Comparison of ENCODE assay signal across 11 cellular contexts in the genomic region with DNA sequence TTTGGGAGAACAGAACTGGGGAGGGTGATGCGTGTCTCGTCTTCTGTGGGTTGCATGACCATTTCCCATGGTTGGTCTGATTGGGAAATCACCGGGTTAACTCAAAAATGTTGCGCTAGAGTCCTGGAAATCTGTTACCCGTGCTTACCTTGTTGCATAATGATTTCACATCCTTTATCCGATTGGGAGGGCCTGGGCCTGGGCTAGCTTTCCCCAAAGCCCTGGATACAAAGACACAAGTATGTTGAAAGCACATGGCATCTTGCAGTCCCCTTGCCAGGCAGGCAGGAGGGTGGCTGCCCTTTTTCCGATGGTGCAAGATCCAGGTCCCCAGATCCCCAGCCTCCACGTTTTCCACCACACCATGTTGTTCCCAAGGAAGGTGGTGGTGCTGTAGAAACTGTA. TPM values are rescaled to one million over a fixed set of nuclear protein-coding genes. Genes with fewer than 3 reads are reported as not detected.
DNase-seq lines count a peak whose midpoint lies in the region; ATAC-seq and TF ChIP-seq lines count a peak whose summit lies in the region.
"Had no signal": no experiment of that assay in that cellular context is flagged by ENCODE, and none has a peak within 500 bp of the region (broad histone marks: within the 10 kb centered on the region; RNA-seq: fewer than 3 reads in every experiment).

No MANE protein-coding gene starts in this region.

- no peaks in the 10 kb centered on the region for H3K9me3 ChIP-seq in suprapubic skin

- no peak for TF ChIP-seq EP300 in suprapubic skin (IDR thresholded peaks at IDR 0.05)

- no peak for TF ChIP-seq POLR2A in suprapubic skin (IDR thresholded peaks at IDR 0.05)

- peaks cover 24% of the 10 kb centered on the region for H3K4me1 ChIP-seq in suprapubic skin

- peaks cover 34% of the 10 kb centered on the region for H3K36me3 Mint-ChIP-seq in activated CD8-positive, alpha-beta memory T cell treated with anti-CD3 and anti-CD28 coated beads, Interleukin-2, amount 10 ng/mL, durations not matched to agents 7 days and 5 days
- peaks cover 3% of the 10 kb centered on the region; the same call in 1 of the 2 replicates for H3K36me3 Mint-ChIP-seq in WTC11

- H3K27ac Mint-ChIP-seq in activated CD8-positive, alpha-beta memory T cell treated with anti-CD3 and anti-CD28 coated beads, Interleukin-2, amount 10 ng/mL, durations not matched to agents 7 days and 5 days = peak overlapping the region; percentile 87
- H3K27ac Mint-ChIP-seq in WTC11 = no peak overlapping the region
- H3K27ac Mint-ChIP-seq: H9 had no signal

- peaks cover 16% of the 10 kb centered on the region for H3K27me3 Mint-ChIP-seq in activated CD8-positive, alpha-beta memory T cell treated with anti-CD3 and anti-CD28 coated beads, Interleukin-2, amount 10 ng/mL, durations not matched to agents 7 days and 5 days
- H3K27me3 Mint-ChIP-seq in WTC11 (ENCODE audit: low read depth) = peaks cover 26% of the 10 kb centered on the region

- H3K27me3 ChIP-seq in layer of hippocampus (ENCODE audit: control insufficient read depth, insufficient read depth, low read length) (peaks cover 17% of the 10 kb centered on the region), suprapubic skin (peaks cover 42% of the 10 kb centered on the region)

- DNase-seq in activated CD8-positive, alpha-beta memory T cell treated with anti-CD3 and anti-CD28 coated beads, Interleukin-2, amount 10 ng/mL, durations not matched to agents 7 days and 5 days = no peak
- DNase-seq in activated CD8-positive, alpha-beta memory T cell treated with anti-CD3 and anti-CD28 coated beads, Interleukin-2, amount 50 U/mL, for 4 hours = no peak
- DNase-seq in WTC11 (ENCODE audit: low spot score) (no peak), suprapubic skin (ENCODE audit: low spot score in 2 of 2) (no peak), EL (no peak)
- no peak for DNase-seq in stimulated activated CD4-positive, alpha-beta T cell treated with anti-CD3 and anti-CD28 coated beads, Interleukin-2, amount 100 ng/mL, for 48 hours
- DNase-seq: H9, left colon, NCI-H2171 had no signal

- POLR2A ChIA-PET in WTC11 (lab: Charles Lee) = no interaction called here

- TF ChIP-seq CTCF in WTC11 (IDR thresholded peaks at IDR 0.05) = no peak
- TF ChIP-seq CTCF in suprapubic skin (IDR thresholded peaks at IDR 0.05) = no peak

- no peak for ATAC-seq in activated CD8-positive, alpha-beta memory T cell treated with anti-CD3 and anti-CD28 coated beads, Interleukin-2, amount 10 ng/mL, durations not matched to agents 7 days and 5 days
- ATAC-seq in WTC11 (no peak), HG02571 (IDR thresholded peaks at IDR 0.05; ENCODE audit: unreplicated experiment) (no peak)

- WGBS in suprapubic skin = 73% methylated on average over 8 of the region's 8 CpGs

- peak overlapping the region; percentile 19 for H3K4me3 ChIP-seq in suprapubic skin

- H3K9me3 Mint-ChIP-seq in activated CD8-positive, alpha-beta memory T cell treated with anti-CD3 and anti-CD28 coated beads, Interleukin-2, amount 10 ng/mL, durations not matched to agents 7 days and 5 days (ENCODE audit: low read depth) = peaks cover 2% of the 10 kb centered on the region
- peaks cover 8% of the 10 kb centered on the region for H3K9me3 Mint-ChIP-seq in WTC11

- H3K27ac ChIP-seq in layer of hippocampus (ENCODE audit: low read depth, low read length) (peak overlapping the region; percentile 21), suprapubic skin (peak overlapping the region; percentile 38)

- CTCF ChIA-PET in activated CD8-positive, alpha-beta memory T cell treated with anti-CD3 and anti-CD28 coated beads, Interleukin-2, amount 10 ng/mL, durations not matched to agents 7 days and 5 days (lab: Charles Lee) = interaction anchor here (1.2 kb wide), 3 partner anchors 9 to 536 kb away, joined by 3 to 4 read pairs (median 3); no protein-coding TSS in a partner anchor
- CTCF ChIA-PET in WTC11 (lab: Charles Lee) = interaction anchor here (0.8 kb wide), 1 partner anchor 15 kb away, joined by 3 read pairs; no protein-coding TSS in a partner anchor

- no peaks in the 10 kb centered on the region for H3K36me3 ChIP-seq in suprapubic skin

- peak overlapping the region; percentile 79 for H3K4me3 Mint-ChIP-seq in activated CD8-positive, alpha-beta memory T cell treated with anti-CD3 and anti-CD28 coated beads, Interleukin-2, amount 10 ng/mL, durations not matched to agents 7 days and 5 days
- no peak overlapping the region for H3K4me3 Mint-ChIP-seq in WTC11
- H3K4me3 Mint-ChIP-seq: H9 had no signal

- peaks cover 53% of the 10 kb centered on the region for H3K4me1 Mint-ChIP-seq in activated CD8-positive, alpha-beta memory T cell treated with anti-CD3 and anti-CD28 coated beads, Interleukin-2, amount 10 ng/mL, durations not matched to agents 7 days and 5 days
- H3K4me1 Mint-ChIP-seq in WTC11 = no peaks in the 10 kb centered on the region

TF ChIP-seq in WTC11, 78 proteins besides CTCF, POLR2A, EP300 and RAD21:
- TF ChIP-seq, protein P1, sequence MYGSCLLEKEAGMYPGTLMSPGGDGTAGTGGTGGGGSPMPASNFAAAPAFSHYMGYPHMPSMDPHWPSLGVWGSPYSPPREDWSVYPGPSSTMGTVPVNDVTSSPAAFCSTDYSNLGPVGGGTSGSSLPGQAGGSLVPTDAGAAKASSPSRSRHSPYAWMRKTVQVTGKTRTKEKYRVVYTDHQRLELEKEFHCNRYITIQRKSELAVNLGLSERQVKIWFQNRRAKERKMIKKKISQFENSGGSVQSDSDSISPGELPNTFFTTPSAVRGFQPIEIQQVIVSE (CRISPR knock-in tag; IDR thresholded peaks at IDR 0.05; ENCODE audit: borderline replicate concordance) = no peak
- TF ChIP-seq, protein P2, sequence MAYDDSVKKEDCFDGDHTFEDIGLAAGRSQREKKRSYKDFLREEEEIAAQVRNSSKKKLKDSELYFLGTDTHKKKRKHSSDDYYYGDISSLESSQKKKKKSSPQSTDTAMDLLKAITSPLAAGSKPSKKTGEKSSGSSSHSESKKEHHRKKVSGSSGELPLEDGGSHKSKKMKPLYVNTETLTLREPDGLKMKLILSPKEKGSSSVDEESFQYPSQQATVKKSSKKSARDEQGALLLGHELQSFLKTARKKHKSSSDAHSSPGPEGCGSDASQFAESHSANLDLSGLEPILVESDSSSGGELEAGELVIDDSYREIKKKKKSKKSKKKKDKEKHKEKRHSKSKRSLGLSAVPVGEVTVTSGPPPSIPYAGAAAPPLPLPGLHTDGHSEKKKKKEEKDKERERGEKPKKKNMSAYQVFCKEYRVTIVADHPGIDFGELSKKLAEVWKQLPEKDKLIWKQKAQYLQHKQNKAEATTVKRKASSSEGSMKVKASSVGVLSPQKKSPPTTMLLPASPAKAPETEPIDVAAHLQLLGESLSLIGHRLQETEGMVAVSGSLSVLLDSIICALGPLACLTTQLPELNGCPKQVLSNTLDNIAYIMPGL (CRISPR knock-in tag; IDR thresholded peaks at IDR 0.05) = no peak
- TF ChIP-seq, protein P3, sequence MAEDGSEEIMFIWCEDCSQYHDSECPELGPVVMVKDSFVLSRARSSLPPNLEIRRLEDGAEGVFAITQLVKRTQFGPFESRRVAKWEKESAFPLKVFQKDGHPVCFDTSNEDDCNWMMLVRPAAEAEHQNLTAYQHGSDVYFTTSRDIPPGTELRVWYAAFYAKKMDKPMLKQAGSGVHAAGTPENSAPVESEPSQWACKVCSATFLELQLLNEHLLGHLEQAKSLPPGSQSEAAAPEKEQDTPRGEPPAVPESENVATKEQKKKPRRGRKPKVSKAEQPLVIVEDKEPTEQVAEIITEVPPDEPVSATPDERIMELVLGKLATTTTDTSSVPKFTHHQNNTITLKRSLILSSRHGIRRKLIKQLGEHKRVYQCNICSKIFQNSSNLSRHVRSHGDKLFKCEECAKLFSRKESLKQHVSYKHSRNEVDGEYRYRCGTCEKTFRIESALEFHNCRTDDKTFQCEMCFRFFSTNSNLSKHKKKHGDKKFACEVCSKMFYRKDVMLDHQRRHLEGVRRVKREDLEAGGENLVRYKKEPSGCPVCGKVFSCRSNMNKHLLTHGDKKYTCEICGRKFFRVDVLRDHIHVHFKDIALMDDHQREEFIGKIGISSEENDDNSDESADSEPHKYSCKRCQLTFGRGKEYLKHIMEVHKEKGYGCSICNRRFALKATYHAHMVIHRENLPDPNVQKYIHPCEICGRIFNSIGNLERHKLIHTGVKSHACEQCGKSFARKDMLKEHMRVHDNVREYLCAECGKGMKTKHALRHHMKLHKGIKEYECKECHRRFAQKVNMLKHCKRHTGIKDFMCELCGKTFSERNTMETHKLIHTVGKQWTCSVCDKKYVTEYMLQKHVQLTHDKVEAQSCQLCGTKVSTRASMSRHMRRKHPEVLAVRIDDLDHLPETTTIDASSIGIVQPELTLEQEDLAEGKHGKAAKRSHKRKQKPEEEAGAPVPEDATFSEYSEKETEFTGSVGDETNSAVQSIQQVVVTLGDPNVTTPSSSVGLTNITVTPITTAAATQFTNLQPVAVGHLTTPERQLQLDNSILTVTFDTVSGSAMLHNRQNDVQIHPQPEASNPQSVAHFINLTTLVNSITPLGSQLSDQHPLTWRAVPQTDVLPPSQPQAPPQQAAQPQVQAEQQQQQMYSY (CRISPR knock-in tag; IDR thresholded peaks at IDR 0.05) = peak; percentile 93

RNA-seq across cellular contexts. Expression of a gene that starts 0.6 kb away (rescaled TPM):
- total RNA-seq in activated CD8-positive, alpha-beta memory T cell treated with anti-CD3 and anti-CD28 coated beads, Interleukin-2, amount 10 ng/mL, durations not matched to agents 7 days and 5 days = 10 to 100 TPM; 21.2 to 32.7 TPM
- total RNA-seq in WTC11 (2021) (0.64 to 1.4 TPM (median 0.92 TPM) in 3 replicates), suprapubic skin (1 to 10 TPM; 2.5 to 4.2 (median 3.2) TPM)

RNA-seq across cellular contexts. Expression of a gene that starts 14.8 kb away (rescaled TPM):
- total RNA-seq in activated CD8-positive, alpha-beta memory T cell treated with anti-CD3 and anti-CD28 coated beads, Interleukin-2, amount 10 ng/mL, durations not matched to agents 7 days and 5 days = 10 to 100 TPM; 14.8 to 15.3 TPM
- total RNA-seq in WTC11 (2021) (14.0 to 19.3 TPM (median 15.8 TPM) in 3 replicates), suprapubic skin (10 to 100 TPM; 22.6 to 45.5 (median 27.3) TPM)

RNA-seq across cellular contexts. Expression of a gene that starts 54.1 kb away (rescaled TPM):
- total RNA-seq in activated CD8-positive, alpha-beta memory T cell treated with anti-CD3 and anti-CD28 coated beads, Interleukin-2, amount 10 ng/mL, durations not matched to agents 7 days and 5 days = 100 to 1,000 TPM; 162 to 200 TPM
- total RNA-seq in WTC11 (2021) = 134 to 151 TPM (median 143 TPM) in 3 replicates
- 100 to 1,000 TPM in 3 of 4 donors, 10 to 100 TPM in 1; 92.8 to 121 (median 117) TPM for total RNA-seq in suprapubic skin
